ENCODE assay signal across 14 cellular contexts in the genomic region with DNA sequence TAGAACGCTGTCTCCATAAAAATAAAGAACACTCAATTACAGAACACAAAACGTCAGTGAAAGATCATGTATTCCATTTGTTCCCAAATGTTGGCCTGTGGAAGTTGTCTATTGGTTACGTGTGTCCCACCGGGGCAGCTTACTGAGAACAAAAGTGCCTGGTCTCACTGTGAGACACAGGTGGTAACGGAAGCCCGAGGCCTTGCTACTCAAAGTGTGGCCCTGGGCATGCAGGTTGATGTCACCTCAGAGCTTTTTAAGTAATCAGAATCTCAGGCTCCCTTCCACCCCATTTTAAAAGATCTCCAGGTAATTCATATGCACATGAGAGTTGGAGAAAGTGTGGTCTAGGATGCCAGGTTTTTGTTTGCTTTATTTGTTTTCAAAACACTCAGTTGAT.
"Had no signal": no experiment of that assay in that cellular context is flagged by ENCODE, and none has a peak within 500 bp of the region (broad histone marks: within the 10 kb centered on the region; RNA-seq: fewer than 3 reads in every experiment).

No MANE protein-coding gene starts in this region.

- DNase-seq: activated CD4-positive, CD25-positive, alpha-beta regulatory T cell treated with anti-CD3 and anti-CD28 coated beads, Interleukin-2, amount 50 U/mL, for 72 hours; activated naive CD4-positive, alpha-beta T cell; activated naive CD8-positive, alpha-beta T cell treated with anti-CD3 and anti-CD28 coated beads, Interleukin-2, amount 10 ng/mL, durations not matched to agents 7 days and 5 days; central memory CD4-positive, alpha-beta T cell; hypothalamus; stimulated activated CD4-positive, alpha-beta T cell treated with anti-CD3 and anti-CD28 coated beads, Interleukin-2, amount 100 ng/mL, for 24 hours; T-helper 9 cell had no signal

- ATAC-seq: stimulated activated effector memory CD8-positive, alpha-beta T cell treated with anti-CD3 and anti-CD28 coated beads, Interleukin-12 subunit alpha, Interleukin-12 subunit beta, amount 100 ng/mL, for 72 hours had no signal

- H3K9me3 Mint-ChIP-seq: activated naive CD8-positive, alpha-beta T cell treated with anti-CD3 and anti-CD28 coated beads, Interleukin-2, amount 10 ng/mL, durations not matched to agents 7 days and 5 days; brain; neural crest cell; stimulated activated effector memory CD8-positive, alpha-beta T cell treated with anti-CD3 and anti-CD28 coated beads, Interleukin-12 subunit alpha, Interleukin-12 subunit beta, amount 100 ng/mL, for 72 hours had no signal

- H3K27me3 Mint-ChIP-seq: activated naive CD8-positive, alpha-beta T cell treated with anti-CD3 and anti-CD28 coated beads, Interleukin-2, amount 10 ng/mL, durations not matched to agents 7 days and 5 days; brain had no signal

- H3K4me1 Mint-ChIP-seq: activated naive CD8-positive, alpha-beta T cell treated with anti-CD3 and anti-CD28 coated beads, Interleukin-2, amount 10 ng/mL, durations not matched to agents 7 days and 5 days; neural crest cell; stimulated activated effector memory CD8-positive, alpha-beta T cell treated with anti-CD3 and anti-CD28 coated beads, Interleukin-12 subunit alpha, Interleukin-12 subunit beta, amount 100 ng/mL, for 72 hours had no signal

- H3K4me3 Mint-ChIP-seq: activated naive CD8-positive, alpha-beta T cell treated with anti-CD3 and anti-CD28 coated beads, Interleukin-2, amount 10 ng/mL, durations not matched to agents 7 days and 5 days; brain; neural crest cell; stimulated activated effector memory CD8-positive, alpha-beta T cell treated with anti-CD3 and anti-CD28 coated beads, Interleukin-12 subunit alpha, Interleukin-12 subunit beta, amount 100 ng/mL, for 72 hours had no signal

- H3K36me3 ChIP-seq: esophagus muscularis mucosa, thoracic aorta had no signal

- H3K36me3 Mint-ChIP-seq: activated naive CD8-positive, alpha-beta T cell treated with anti-CD3 and anti-CD28 coated beads, Interleukin-2, amount 10 ng/mL, durations not matched to agents 7 days and 5 days; brain; stimulated activated effector memory CD8-positive, alpha-beta T cell treated with anti-CD3 and anti-CD28 coated beads, Interleukin-12 subunit alpha, Interleukin-12 subunit beta, amount 100 ng/mL, for 72 hours had no signal

- H3K27me3 ChIP-seq: esophagus muscularis mucosa had no signal

- H3K4me3 ChIP-seq: coronary artery, esophagus muscularis mucosa, lung, thoracic aorta had no signal

- H3K9me3 ChIP-seq: esophagus muscularis mucosa, thoracic aorta had no signal

- H3K27ac ChIP-seq: coronary artery, esophagus muscularis mucosa, thoracic aorta had no signal

- H3K27ac Mint-ChIP-seq: activated naive CD8-positive, alpha-beta T cell treated with anti-CD3 and anti-CD28 coated beads, Interleukin-2, amount 10 ng/mL, durations not matched to agents 7 days and 5 days; brain; stimulated activated effector memory CD8-positive, alpha-beta T cell treated with anti-CD3 and anti-CD28 coated beads, Interleukin-12 subunit alpha, Interleukin-12 subunit beta, amount 100 ng/mL, for 72 hours had no signal
